1 cellular context compared by ENCODE assay signal in the genomic region with DNA sequence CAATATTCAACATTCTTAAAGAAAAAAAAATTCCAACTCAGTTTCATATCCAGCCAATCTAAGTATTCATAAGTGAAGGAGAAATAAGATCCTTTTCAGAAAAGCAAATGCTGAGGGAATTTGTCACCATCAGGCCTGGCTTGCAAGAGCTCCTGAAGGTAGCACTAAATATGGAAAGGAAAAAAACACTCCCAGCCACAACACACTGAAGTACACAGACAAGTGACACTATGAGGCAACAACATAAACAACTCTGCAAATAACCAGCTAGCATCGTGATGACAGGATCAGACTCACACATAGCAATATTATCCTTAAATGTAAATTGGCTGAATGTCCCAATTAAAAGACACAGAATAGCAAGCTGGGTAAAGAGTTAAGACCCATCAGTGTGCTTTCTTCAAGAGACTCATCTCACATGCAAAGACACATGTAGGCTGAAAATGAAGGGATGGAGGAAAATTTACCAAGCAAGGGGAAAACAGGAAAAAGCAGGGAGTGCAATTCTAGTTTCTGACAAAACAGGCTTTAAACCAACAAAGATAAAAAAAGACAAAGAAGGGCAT.
TF ChIP-seq lines count a peak whose summit lies in the region.

No MANE protein-coding gene starts in this region.

TF ChIP-seq in GM12878, 131 proteins besides CTCF, POLR2A, EP300 and RAD21:
- TF ChIP-seq CREM (IDR thresholded peaks at IDR 0.05; ENCODE audit: low read depth): no peak
- TF ChIP-seq RCOR1 (conservative IDR thresholded peaks at IDR 0.05; ENCODE audit: low read depth, low read length): no peak
- no peak for TF ChIP-seq POLR2AphosphoS2 (IDR thresholded peaks at IDR 0.05; ENCODE audit: low read depth, low read length)
- TF ChIP-seq STAT3 (IDR thresholded peaks at IDR 0.05; ENCODE audit: low read depth, low read length): no peak
- TF ChIP-seq ZNF592 (IDR thresholded peaks at IDR 0.05): no peak
- no peak for TF ChIP-seq NR2C1 (IDR thresholded peaks at IDR 0.05)
- TF ChIP-seq CBX3 (IDR thresholded peaks at IDR 0.05; ENCODE audit: borderline replicate concordance, low read depth): no peak
- TF ChIP-seq TCF7 (IDR thresholded peaks at IDR 0.05; ENCODE audit: borderline replicate concordance): no peak
- TF ChIP-seq, protein P1, sequence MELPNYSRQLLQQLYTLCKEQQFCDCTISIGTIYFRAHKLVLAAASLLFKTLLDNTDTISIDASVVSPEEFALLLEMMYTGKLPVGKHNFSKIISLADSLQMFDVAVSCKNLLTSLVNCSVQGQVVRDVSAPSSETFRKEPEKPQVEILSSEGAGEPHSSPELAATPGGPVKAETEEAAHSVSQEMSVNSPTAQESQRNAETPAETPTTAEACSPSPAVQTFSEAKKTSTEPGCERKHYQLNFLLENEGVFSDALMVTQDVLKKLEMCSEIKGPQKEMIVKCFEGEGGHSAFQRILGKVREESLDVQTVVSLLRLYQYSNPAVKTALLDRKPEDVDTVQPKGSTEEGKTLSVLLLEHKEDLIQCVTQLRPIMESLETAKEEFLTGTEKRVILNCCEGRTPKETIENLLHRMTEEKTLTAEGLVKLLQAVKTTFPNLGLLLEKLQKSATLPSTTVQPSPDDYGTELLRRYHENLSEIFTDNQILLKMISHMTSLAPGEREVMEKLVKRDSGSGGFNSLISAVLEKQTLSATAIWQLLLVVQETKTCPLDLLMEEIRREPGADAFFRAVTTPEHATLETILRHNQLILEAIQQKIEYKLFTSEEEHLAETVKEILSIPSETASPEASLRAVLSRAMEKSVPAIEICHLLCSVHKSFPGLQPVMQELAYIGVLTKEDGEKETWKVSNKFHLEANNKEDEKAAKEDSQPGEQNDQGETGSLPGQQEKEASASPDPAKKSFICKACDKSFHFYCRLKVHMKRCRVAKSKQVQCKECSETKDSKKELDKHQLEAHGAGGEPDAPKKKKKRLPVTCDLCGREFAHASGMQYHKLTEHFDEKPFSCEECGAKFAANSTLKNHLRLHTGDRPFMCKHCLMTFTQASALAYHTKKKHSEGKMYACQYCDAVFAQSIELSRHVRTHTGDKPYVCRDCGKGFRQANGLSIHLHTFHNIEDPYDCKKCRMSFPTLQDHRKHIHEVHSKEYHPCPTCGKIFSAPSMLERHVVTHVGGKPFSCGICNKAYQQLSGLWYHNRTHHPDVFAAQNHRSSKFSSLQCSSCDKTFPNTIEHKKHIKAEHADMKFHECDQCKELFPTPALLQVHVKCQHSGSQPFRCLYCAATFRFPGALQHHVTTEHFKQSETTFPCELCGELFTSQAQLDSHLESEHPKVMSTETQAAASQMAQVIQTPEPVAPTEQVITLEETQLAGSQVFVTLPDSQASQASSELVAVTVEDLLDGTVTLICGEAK (IDR thresholded peaks at IDR 0.05; ENCODE audit: borderline replicate concordance): no peak
- TF ChIP-seq NFIC (IDR thresholded peaks at IDR 0.05; ENCODE audit: low read depth, low read length): no peak
- TF ChIP-seq, protein P2, sequence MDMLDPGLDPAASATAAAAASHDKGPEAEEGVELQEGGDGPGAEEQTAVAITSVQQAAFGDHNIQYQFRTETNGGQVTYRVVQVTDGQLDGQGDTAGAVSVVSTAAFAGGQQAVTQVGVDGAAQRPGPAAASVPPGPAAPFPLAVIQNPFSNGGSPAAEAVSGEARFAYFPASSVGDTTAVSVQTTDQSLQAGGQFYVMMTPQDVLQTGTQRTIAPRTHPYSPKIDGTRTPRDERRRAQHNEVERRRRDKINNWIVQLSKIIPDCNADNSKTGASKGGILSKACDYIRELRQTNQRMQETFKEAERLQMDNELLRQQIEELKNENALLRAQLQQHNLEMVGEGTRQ (IDR thresholded peaks at IDR 0.05; ENCODE audit: borderline replicate concordance, low read depth, low read length): no peak
- TF ChIP-seq ZBED1 (IDR thresholded peaks at IDR 0.05; ENCODE audit: borderline replicate concordance): no peak
- TF ChIP-seq, protein P3, sequence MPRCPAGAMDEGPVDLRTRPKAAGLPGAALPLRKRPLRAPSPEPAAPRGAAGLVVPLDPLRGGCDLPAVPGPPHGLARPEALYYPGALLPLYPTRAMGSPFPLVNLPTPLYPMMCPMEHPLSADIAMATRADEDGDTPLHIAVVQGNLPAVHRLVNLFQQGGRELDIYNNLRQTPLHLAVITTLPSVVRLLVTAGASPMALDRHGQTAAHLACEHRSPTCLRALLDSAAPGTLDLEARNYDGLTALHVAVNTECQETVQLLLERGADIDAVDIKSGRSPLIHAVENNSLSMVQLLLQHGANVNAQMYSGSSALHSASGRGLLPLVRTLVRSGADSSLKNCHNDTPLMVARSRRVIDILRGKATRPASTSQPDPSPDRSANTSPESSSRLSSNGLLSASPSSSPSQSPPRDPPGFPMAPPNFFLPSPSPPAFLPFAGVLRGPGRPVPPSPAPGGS (IDR thresholded peaks at IDR 0.05; ENCODE audit: borderline replicate concordance, insufficient read depth, low read depth, low read length, poor library complexity, severe bottlenecking): no peak
- no peak for TF ChIP-seq HDGF (IDR thresholded peaks at IDR 0.05)
- no peak for TF ChIP-seq SIX5 (IDR thresholded peaks at IDR 0.05; ENCODE audit: low read depth, low read length, severe bottlenecking)
TF ChIP-seq in GM12878: peak in this region for 0.
